ENCODE assay signal across 16 cellular contexts in the genomic region with DNA sequence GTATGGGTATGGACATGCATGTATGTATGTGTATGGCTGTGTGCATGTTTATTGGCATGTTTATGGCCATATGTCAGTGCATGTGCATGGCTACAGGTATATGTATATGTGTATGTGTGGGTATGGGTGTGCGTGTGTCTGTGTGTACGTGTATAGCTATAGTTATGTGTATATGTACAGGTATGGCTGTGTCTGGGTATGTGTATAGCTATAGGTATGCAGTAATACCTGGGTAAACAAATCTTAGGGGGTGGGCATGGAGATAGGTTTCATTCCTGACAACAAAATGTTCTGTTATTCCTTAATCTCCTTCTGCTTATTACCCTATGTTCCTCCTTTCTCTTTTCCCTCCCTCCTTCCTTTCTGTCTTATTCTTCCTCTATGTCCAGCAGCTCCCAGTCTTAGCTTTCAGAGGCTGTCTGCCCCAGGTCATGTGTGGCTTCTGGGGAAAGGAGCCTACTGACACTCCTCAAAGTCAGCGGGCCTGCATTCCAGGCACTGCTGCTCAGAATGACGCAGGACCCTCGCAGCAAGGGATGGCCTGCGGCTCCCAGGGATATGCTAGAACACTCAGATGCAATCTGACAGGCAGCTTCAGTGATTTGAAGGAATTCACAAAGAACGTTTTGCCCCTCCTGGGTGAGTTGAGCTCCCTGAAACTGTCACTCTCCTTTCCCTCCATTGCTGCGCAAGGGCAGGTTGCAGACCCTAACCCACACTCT.
DNase-seq lines count a peak whose midpoint lies in the region; FAIRE-seq and TF ChIP-seq lines count a peak whose summit lies in the region.
"Had no signal": no experiment of that assay in that cellular context is flagged by ENCODE, and none has a peak within 500 bp of the region (broad histone marks: within the 10 kb centered on the region; RNA-seq: fewer than 3 reads in every experiment).

No MANE protein-coding gene starts in this region.

- H3K9me3 Mint-ChIP-seq in MCF 10A (ENCODE audit: unreplicated experiment) = no peaks in the 10 kb centered on the region
- H3K9me3 Mint-ChIP-seq: activated naive CD4-positive, alpha-beta T cell treated with anti-CD3 and anti-CD28 coated beads, Interleukin-2, amount 10 ng/mL, durations not matched to agents 7 days and 5 days; CD4-positive, CD25-positive, alpha-beta regulatory T cell had no signal

- H3K4me1 ChIP-seq in breast epithelium = no peaks in the 10 kb centered on the region
- H3K4me1 ChIP-seq in keratinocyte (ENCODE audit: control insufficient read depth, extremely low read depth, insufficient read depth, low read length) = peaks cover 63% of the 10 kb centered on the region

- POLR2A ChIA-PET in MCF 10A (lab: Yijun Ruan, JAX) = interaction anchor here (0.6 to 4.3 kb wide), 14 partner anchors 18 to 287 kb away, joined by 3 to 28 read pairs (median 6); a partner anchor contains a TSS

- dilution Hi-C loops in keratinocyte (cut with MboI; ENCODE audit: extremely low pct_ligation_motif_present, low sequenced_read_pairs) = no loop called here

- no peaks in the 10 kb centered on the region for H3K9me1 ChIP-seq in keratinocyte (ENCODE audit: control insufficient read depth, extremely low read depth, insufficient read depth, low read length)

- BruUV-seq in MCF 10A (replicated peaks; lab: Mats Ljungman, UMichigan) = no TSS peak

- intact Hi-C loops in MCF 10A (cut with micrococcal nuclease) (no loop called here), breast epithelium (cut with DNase I; ENCODE audit: low total_unique reads) (no loop called here)

- no peak overlapping the region for H3K4me3 ChIP-seq in breast epithelium
- no peak overlapping the region for H3K4me3 ChIP-seq in choroid plexus epithelial cell (ENCODE audit: low read depth, low read length)
- H3K4me3 ChIP-seq in keratinocyte (ENCODE audit: control insufficient read depth in 2 of 3, extremely low read depth in 1 of 3, insufficient read depth in 2 of 3, low read depth in 1 of 3, low read length in 3 of 3) = peak overlapping the region in 1 of 3 experiments; percentile 16

- peak; percentile 71 for FAIRE-seq in keratinocyte (lab: Jason Lieb, UNC)
- FAIRE-seq: colon had no signal

- peak overlapping the region; percentile 91 for H3K27ac Mint-ChIP-seq in MCF 10A (ENCODE audit: low read depth, unreplicated experiment)
- H3K27ac Mint-ChIP-seq: activated naive CD4-positive, alpha-beta T cell treated with anti-CD3 and anti-CD28 coated beads, Interleukin-2, amount 10 ng/mL, durations not matched to agents 7 days and 5 days; CD4-positive, CD25-positive, alpha-beta regulatory T cell had no signal

- no peak for DNase-seq in MCF 10A (ENCODE audit: unreplicated experiment)
- no peak for DNase-seq in breast epithelium (ENCODE audit: low spot score in 2 of 2)
- DNase-seq in choroid plexus epithelial cell (ENCODE audit: low read depth) = peak; percentile 85
- DNase-seq in keratinocyte (ENCODE audit: low read depth, low spot score) = no peak
- no peak for DNase-seq in H4 (ENCODE audit: low spot score)
- DNase-seq in OCI-M1 (lab: John Stamatoyannopoulos, UW) = no peak
- DNase-seq in activated T-cell treated with anti-CD3 and anti-CD28 coated beads for 4 hours = no peak
- no peak for DNase-seq in activated effector memory CD4-positive, alpha-beta T cell treated with Interleukin-2 at 50 U/mL for 16 hours
- DNase-seq: 8988T; activated CD8-positive, alpha-beta memory T cell treated with anti-CD3 and anti-CD28 coated beads, Interleukin-2, amount 50 U/mL, for 4 hours; activated naive CD4-positive, alpha-beta T cell treated with anti-CD3 and anti-CD28 coated beads, Interleukin-2, amount 10 ng/mL, durations not matched to agents 7 days and 5 days; CD4-positive, CD25-positive, alpha-beta regulatory T cell; NCI-H2029; NCI-H526; RPMI8226 had no signal

- no peak overlapping the region for H2AFZ ChIP-seq in keratinocyte (ENCODE audit: control insufficient read depth, low read length)

- H3K79me2 ChIP-seq in keratinocyte (ENCODE audit: control insufficient read depth, insufficient read depth, low read length) = no peaks in the 10 kb centered on the region

- TF ChIP-seq CTCF in MCF 10A (IDR thresholded peaks at IDR 0.05; ENCODE audit: unreplicated experiment) (no peak), breast epithelium (IDR thresholded peaks at IDR 0.05) (no peak), choroid plexus epithelial cell (conservative IDR thresholded peaks at IDR 0.05; ENCODE audit: low read depth, low read length) (no peak), keratinocyte (optimal IDR thresholded peaks at IDR 0.05 in 1 of 3, IDR thresholded peaks at IDR 0.05 in 1 of 3, conservative IDR thresholded peaks at IDR 0.05 in 1 of 3; ENCODE audit: extremely low read depth in 1 of 3, insufficient read depth in 2 of 3, low read length in 3 of 3) (no peak)

- H3K9ac ChIP-seq in keratinocyte (ENCODE audit: control insufficient read depth, extremely low read depth, insufficient read depth, low read length) = peak overlapping the region; percentile 49

- CTCF ChIA-PET in MCF 10A (lab: Yijun Ruan, JAX) = interaction anchor here (0.6 to 2.6 kb wide), 6 partner anchors 16 to 287 kb away, joined by 3 to 7 read pairs (median 3); a partner anchor contains a TSS

- H3K27me3 ChIP-seq in breast epithelium = no peaks in the 10 kb centered on the region
- H3K27me3 ChIP-seq in keratinocyte (ENCODE audit: control insufficient read depth, extremely low read depth, insufficient read depth, low read length) = no peaks in the 10 kb centered on the region

- H3K36me3 ChIP-seq in breast epithelium (no peaks in the 10 kb centered on the region), keratinocyte (ENCODE audit: control insufficient read depth in 2 of 2, extremely low read depth in 1 of 2, insufficient read depth in 2 of 2, low read length in 2 of 2) (no peaks in the 10 kb centered on the region)

- H3K27ac ChIP-seq in breast epithelium (no peak overlapping the region), keratinocyte (ENCODE audit: control insufficient read depth, insufficient read depth, low read length) (peak overlapping the region; percentile 77)

- no peaks in the 10 kb centered on the region for H3K9me3 ChIP-seq in breast epithelium
- no peaks in the 10 kb centered on the region for H3K9me3 ChIP-seq in keratinocyte (ENCODE audit: control insufficient read depth, low read depth, low read length)

- TF ChIP-seq POLR2A in breast epithelium (IDR thresholded peaks at IDR 0.05) = no peak

- no peaks in the 10 kb centered on the region for H4K20me1 ChIP-seq in keratinocyte (ENCODE audit: control insufficient read depth, extremely low read depth, insufficient read depth, low read length)

- peak overlapping the region; percentile 72 for H3K4me2 ChIP-seq in keratinocyte (ENCODE audit: control insufficient read depth, extremely low read depth, insufficient read depth, low read depth, low read length)

- no peaks in the 10 kb centered on the region for H3K27me3 Mint-ChIP-seq in MCF 10A (ENCODE audit: insufficient read depth, unreplicated experiment)
- H3K27me3 Mint-ChIP-seq: activated naive CD4-positive, alpha-beta T cell treated with anti-CD3 and anti-CD28 coated beads, Interleukin-2, amount 10 ng/mL, durations not matched to agents 7 days and 5 days had no signal

- H3K4me1 Mint-ChIP-seq in MCF 10A (ENCODE audit: insufficient read depth, unreplicated experiment) = peaks cover 56% of the 10 kb centered on the region
- H3K4me1 Mint-ChIP-seq: activated naive CD4-positive, alpha-beta T cell treated with anti-CD3 and anti-CD28 coated beads, Interleukin-2, amount 10 ng/mL, durations not matched to agents 7 days and 5 days; CD4-positive, CD25-positive, alpha-beta regulatory T cell had no signal

- no peak overlapping the region for H3K4me3 Mint-ChIP-seq in MCF 10A (ENCODE audit: unreplicated experiment)
- H3K4me3 Mint-ChIP-seq: activated naive CD4-positive, alpha-beta T cell treated with anti-CD3 and anti-CD28 coated beads, Interleukin-2, amount 10 ng/mL, durations not matched to agents 7 days and 5 days had no signal

- no peaks in the 10 kb centered on the region for H3K36me3 Mint-ChIP-seq in MCF 10A (ENCODE audit: insufficient read depth, unreplicated experiment)
- H3K36me3 Mint-ChIP-seq: activated naive CD4-positive, alpha-beta T cell treated with anti-CD3 and anti-CD28 coated beads, Interleukin-2, amount 10 ng/mL, durations not matched to agents 7 days and 5 days; CD4-positive, CD25-positive, alpha-beta regulatory T cell had no signal
